In the genomic region with DNA sequence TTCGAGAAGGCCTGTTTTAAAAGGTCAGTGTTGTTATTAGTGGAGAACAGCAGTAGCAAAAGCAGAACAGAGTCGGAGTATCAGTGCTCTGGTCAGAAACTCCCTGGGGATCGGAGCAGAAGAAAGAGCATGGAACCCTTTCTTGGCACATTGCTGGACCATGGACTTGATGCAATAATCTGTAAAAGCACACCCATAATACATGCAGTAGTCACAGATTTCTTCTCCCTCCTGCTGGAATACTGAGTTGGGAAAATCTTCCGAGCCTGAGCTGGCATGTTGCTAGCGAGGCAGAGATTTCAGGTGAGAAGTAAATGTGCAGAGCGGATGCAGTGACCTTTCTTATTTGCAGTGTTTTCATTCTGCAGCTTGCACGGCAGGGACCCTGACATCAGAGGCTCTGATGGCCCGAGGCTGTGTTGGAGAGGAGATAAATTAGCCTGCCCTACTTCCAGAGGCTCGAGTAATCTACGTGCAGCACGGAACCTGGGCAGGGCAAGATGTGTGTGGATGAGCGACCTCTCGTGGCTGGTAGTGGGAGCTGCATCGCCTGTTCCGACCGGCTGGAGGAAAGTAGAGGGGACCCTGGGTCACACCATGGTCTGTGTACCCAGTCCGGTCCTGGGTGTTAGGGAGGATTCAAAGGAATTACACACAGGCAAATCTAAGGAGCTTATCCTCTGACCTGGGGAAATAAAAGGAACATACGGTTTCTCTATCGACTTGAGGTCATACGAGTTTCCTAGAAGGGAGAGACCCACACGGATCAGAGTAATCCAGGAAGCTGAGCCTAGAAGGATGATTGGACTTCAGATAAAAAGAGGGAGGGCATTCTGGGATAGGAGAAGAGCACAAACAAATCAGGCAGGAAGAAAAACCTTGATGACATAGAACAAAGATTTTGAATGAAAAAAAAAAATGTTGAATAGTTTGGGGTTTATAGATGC, we compare ENCODE assay signal across 2 cellular contexts.
TF ChIP-seq lines count a peak whose summit lies in the region.

No MANE protein-coding gene starts in this region.

TF ChIP-seq in HEK293, 187 proteins besides CTCF, POLR2A, EP300 and RAD21 (continued from another document and continues in another):
- TF ChIP-seq, protein P1, sequence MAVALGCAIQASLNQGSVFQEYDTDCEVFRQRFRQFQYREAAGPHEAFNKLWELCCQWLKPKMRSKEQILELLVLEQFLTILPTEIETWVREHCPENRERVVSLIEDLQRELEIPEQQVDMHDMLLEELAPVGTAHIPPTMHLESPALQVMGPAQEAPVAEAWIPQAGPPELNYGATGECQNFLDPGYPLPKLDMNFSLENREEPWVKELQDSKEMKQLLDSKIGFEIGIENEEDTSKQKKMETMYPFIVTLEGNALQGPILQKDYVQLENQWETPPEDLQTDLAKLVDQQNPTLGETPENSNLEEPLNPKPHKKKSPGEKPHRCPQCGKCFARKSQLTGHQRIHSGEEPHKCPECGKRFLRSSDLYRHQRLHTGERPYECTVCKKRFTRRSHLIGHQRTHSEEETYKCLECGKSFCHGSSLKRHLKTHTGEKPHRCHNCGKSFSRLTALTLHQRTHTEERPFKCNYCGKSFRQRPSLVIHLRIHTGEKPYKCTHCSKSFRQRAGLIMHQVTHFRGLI (tag by site-specific recombination; IDR thresholded peaks at IDR 0.05) = 0 out of 2 replicates have a peak, but pooled peaks have one; percentile 11
- TF ChIP-seq ZNF610 (tag by site-specific recombination; IDR thresholded peaks at IDR 0.05; ENCODE audit: borderline replicate concordance) (0 out of 2 replicates have a peak, but pooled peaks have one; percentile 64), ZNF335 (tag by site-specific recombination; conservative IDR thresholded peaks at IDR 0.05) (peak; percentile 14; the same call in 1 of the 2 replicates), ZNF660 (tag by site-specific recombination; IDR thresholded peaks at IDR 0.05) (peak; percentile 86), ZNF112 (tag by site-specific recombination; IDR thresholded peaks at IDR 0.05) (no peak), ZNF558 (tag by site-specific recombination; IDR thresholded peaks at IDR 0.05) (peak; percentile 57; the same call in 1 of the 2 replicates), HOXC10 (CRISPR knock-in tag; IDR thresholded peaks at IDR 0.05) (no peak)
- TF ChIP-seq, protein P2, sequence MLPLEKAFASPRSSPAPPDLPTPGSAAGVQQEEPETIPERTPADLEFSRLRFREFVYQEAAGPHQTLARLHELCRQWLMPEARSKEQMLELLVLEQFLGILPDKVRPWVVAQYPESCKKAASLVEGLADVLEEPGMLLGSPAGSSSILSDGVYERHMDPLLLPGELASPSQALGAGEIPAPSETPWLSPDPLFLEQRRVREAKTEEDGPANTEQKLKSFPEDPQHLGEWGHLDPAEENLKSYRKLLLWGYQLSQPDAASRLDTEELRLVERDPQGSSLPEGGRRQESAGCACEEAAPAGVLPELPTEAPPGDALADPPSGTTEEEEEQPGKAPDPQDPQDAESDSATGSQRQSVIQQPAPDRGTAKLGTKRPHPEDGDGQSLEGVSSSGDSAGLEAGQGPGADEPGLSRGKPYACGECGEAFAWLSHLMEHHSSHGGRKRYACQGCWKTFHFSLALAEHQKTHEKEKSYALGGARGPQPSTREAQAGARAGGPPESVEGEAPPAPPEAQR (tag by site-specific recombination; IDR thresholded peaks at IDR 0.05) = no peak
- TF ChIP-seq, protein P3, sequence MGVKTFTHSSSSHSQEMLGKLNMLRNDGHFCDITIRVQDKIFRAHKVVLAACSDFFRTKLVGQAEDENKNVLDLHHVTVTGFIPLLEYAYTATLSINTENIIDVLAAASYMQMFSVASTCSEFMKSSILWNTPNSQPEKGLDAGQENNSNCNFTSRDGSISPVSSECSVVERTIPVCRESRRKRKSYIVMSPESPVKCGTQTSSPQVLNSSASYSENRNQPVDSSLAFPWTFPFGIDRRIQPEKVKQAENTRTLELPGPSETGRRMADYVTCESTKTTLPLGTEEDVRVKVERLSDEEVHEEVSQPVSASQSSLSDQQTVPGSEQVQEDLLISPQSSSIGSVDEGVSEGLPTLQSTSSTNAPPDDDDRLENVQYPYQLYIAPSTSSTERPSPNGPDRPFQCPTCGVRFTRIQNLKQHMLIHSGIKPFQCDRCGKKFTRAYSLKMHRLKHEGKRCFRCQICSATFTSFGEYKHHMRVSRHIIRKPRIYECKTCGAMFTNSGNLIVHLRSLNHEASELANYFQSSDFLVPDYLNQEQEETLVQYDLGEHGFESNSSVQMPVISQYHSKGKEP (tag by site-specific recombination; IDR thresholded peaks at IDR 0.05) = peak; percentile 99
- TF ChIP-seq, protein P4, sequence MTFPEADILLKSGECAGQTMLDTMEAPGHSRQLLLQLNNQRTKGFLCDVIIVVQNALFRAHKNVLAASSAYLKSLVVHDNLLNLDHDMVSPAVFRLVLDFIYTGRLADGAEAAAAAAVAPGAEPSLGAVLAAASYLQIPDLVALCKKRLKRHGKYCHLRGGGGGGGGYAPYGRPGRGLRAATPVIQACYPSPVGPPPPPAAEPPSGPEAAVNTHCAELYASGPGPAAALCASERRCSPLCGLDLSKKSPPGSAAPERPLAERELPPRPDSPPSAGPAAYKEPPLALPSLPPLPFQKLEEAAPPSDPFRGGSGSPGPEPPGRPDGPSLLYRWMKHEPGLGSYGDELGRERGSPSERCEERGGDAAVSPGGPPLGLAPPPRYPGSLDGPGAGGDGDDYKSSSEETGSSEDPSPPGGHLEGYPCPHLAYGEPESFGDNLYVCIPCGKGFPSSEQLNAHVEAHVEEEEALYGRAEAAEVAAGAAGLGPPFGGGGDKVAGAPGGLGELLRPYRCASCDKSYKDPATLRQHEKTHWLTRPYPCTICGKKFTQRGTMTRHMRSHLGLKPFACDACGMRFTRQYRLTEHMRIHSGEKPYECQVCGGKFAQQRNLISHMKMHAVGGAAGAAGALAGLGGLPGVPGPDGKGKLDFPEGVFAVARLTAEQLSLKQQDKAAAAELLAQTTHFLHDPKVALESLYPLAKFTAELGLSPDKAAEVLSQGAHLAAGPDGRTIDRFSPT (tag by site-specific recombination; IDR thresholded peaks at IDR 0.05) = peak; percentile 60; the same call in 1 of the 2 replicates
- TF ChIP-seq, protein P5, sequence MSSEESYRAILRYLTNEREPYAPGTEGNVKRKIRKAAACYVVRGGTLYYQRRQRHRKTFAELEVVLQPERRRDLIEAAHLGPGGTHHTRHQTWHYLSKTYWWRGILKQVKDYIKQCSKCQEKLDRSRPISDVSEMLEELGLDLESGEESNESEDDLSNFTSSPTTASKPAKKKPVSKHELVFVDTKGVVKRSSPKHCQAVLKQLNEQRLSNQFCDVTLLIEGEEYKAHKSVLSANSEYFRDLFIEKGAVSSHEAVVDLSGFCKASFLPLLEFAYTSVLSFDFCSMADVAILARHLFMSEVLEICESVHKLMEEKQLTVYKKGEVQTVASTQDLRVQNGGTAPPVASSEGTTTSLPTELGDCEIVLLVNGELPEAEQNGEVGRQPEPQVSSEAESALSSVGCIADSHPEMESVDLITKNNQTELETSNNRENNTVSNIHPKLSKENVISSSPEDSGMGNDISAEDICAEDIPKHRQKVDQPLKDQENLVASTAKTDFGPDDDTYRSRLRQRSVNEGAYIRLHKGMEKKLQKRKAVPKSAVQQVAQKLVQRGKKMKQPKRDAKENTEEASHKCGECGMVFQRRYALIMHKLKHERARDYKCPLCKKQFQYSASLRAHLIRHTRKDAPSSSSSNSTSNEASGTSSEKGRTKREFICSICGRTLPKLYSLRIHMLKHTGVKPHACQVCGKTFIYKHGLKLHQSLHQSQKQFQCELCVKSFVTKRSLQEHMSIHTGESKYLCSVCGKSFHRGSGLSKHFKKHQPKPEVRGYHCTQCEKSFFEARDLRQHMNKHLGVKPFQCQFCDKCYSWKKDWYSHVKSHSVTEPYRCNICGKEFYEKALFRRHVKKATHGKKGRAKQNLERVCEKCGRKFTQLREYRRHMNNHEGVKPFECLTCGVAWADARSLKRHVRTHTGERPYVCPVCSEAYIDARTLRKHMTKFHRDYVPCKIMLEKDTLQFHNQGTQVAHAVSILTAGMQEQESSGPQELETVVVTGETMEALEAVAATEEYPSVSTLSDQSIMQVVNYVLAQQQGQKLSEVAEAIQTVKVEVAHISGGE (tag by site-specific recombination; conservative IDR thresholded peaks at IDR 0.05; ENCODE audit: low read depth) = no peak

TF ChIP-seq in K562, 482 proteins besides CTCF, POLR2A, EP300 and RAD21 (continued from another document and continues in another):
- TF ChIP-seq, protein P6, sequence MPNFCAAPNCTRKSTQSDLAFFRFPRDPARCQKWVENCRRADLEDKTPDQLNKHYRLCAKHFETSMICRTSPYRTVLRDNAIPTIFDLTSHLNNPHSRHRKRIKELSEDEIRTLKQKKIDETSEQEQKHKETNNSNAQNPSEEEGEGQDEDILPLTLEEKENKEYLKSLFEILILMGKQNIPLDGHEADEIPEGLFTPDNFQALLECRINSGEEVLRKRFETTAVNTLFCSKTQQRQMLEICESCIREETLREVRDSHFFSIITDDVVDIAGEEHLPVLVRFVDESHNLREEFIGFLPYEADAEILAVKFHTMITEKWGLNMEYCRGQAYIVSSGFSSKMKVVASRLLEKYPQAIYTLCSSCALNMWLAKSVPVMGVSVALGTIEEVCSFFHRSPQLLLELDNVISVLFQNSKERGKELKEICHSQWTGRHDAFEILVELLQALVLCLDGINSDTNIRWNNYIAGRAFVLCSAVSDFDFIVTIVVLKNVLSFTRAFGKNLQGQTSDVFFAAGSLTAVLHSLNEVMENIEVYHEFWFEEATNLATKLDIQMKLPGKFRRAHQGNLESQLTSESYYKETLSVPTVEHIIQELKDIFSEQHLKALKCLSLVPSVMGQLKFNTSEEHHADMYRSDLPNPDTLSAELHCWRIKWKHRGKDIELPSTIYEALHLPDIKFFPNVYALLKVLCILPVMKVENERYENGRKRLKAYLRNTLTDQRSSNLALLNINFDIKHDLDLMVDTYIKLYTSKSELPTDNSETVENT (CRISPR knock-in tag; IDR thresholded peaks at IDR 0.05) = 0 out of 2 replicates have a peak, but pooled peaks have one; percentile 16
- no peak for TF ChIP-seq HMG20B (CRISPR knock-in tag; IDR thresholded peaks at IDR 0.05)
- TF ChIP-seq, protein P7, sequence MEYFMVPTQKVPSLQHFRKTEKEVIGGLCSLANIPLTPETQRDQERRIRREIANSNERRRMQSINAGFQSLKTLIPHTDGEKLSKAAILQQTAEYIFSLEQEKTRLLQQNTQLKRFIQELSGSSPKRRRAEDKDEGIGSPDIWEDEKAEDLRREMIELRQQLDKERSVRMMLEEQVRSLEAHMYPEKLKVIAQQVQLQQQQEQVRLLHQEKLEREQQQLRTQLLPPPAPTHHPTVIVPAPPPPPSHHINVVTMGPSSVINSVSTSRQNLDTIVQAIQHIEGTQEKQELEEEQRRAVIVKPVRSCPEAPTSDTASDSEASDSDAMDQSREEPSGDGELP (CRISPR knock-in tag; IDR thresholded peaks at IDR 0.05; ENCODE audit: borderline replicate concordance) = peak; percentile 23; the same call in 1 of the 2 replicates
- TF ChIP-seq NBN (IDR thresholded peaks at IDR 0.05; ENCODE audit: low read depth) = 0 out of 2 replicates have a peak, but pooled peaks have one; percentile 34
- TF ChIP-seq RAD51 (IDR thresholded peaks at IDR 0.05; ENCODE audit: borderline replicate concordance, low read depth) = no peak
- no peak for TF ChIP-seq EP400 (IDR thresholded peaks at IDR 0.05)
- TF ChIP-seq, protein P8, sequence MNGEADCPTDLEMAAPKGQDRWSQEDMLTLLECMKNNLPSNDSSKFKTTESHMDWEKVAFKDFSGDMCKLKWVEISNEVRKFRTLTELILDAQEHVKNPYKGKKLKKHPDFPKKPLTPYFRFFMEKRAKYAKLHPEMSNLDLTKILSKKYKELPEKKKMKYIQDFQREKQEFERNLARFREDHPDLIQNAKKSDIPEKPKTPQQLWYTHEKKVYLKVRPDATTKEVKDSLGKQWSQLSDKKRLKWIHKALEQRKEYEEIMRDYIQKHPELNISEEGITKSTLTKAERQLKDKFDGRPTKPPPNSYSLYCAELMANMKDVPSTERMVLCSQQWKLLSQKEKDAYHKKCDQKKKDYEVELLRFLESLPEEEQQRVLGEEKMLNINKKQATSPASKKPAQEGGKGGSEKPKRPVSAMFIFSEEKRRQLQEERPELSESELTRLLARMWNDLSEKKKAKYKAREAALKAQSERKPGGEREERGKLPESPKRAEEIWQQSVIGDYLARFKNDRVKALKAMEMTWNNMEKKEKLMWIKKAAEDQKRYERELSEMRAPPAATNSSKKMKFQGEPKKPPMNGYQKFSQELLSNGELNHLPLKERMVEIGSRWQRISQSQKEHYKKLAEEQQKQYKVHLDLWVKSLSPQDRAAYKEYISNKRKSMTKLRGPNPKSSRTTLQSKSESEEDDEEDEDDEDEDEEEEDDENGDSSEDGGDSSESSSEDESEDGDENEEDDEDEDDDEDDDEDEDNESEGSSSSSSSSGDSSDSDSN (IDR thresholded peaks at IDR 0.05; ENCODE audit: borderline replicate concordance in 1 of 2, low read depth in 2 of 2, low read length in 2 of 2) = no peak
- 0 out of 2 replicates have a peak, but pooled peaks have one; percentile 35 for TF ChIP-seq MYC (IDR thresholded peaks at IDR 0.05; ENCODE audit: low read depth, low read length)
- TF ChIP-seq MYC (CRISPR knock-in tag; IDR thresholded peaks at IDR 0.05; ENCODE audit: borderline replicate concordance, low read depth) = no peak
- peak; percentile 76 for TF ChIP-seq SMC3 (conservative IDR thresholded peaks at IDR 0.05; ENCODE audit: insufficient read depth, low read depth, low read length)
- TF ChIP-seq, protein P9, sequence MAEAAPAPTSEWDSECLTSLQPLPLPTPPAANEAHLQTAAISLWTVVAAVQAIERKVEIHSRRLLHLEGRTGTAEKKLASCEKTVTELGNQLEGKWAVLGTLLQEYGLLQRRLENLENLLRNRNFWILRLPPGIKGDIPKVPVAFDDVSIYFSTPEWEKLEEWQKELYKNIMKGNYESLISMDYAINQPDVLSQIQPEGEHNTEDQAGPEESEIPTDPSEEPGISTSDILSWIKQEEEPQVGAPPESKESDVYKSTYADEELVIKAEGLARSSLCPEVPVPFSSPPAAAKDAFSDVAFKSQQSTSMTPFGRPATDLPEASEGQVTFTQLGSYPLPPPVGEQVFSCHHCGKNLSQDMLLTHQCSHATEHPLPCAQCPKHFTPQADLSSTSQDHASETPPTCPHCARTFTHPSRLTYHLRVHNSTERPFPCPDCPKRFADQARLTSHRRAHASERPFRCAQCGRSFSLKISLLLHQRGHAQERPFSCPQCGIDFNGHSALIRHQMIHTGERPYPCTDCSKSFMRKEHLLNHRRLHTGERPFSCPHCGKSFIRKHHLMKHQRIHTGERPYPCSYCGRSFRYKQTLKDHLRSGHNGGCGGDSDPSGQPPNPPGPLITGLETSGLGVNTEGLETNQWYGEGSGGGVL (CRISPR knock-in tag; IDR thresholded peaks at IDR 0.05) = no peak
- TF ChIP-seq ATF1 (CRISPR knock-in tag; IDR thresholded peaks at IDR 0.05) = no peak
- TF ChIP-seq ATF1 (tag; IDR thresholded peaks at IDR 0.05) = 0 out of 2 replicates have a peak, but pooled peaks have one; percentile 24
- peak in 1 of 2 experiments; percentile 25; a peak in 1 of 4 replicates for TF ChIP-seq MAZ (CRISPR knock-in tag; conservative IDR thresholded peaks at IDR 0.05 in 1 of 2, IDR thresholded peaks at IDR 0.05 in 1 of 2)
- TF ChIP-seq POLR2G (IDR thresholded peaks at IDR 0.05; ENCODE audit: low read depth, low read length) = no peak
- 0 out of 2 replicates have a peak, but pooled peaks have one; percentile 13 for TF ChIP-seq CXXC5 (CRISPR knock-in tag; IDR thresholded peaks at IDR 0.05)
- no peak for TF ChIP-seq MCM3 (IDR thresholded peaks at IDR 0.05)
- TF ChIP-seq ELF1 (tag; IDR thresholded peaks at IDR 0.05) = peak; percentile 35; the same call in 1 of the 2 replicates
